1 cellular context compared by ENCODE assay signal in genomic region chr20:61731363-61732181, GRCh38.
TF ChIP-seq lines count a peak whose summit lies in the region.

No MANE protein-coding gene starts in this region.

TF ChIP-seq in IMR-90, 13 proteins besides CTCF, POLR2A, EP300 and RAD21:
- TF ChIP-seq RFX5 (IDR thresholded peaks at IDR 0.05; ENCODE audit: low read depth, low read length) (no peak), FOS (IDR thresholded peaks at IDR 0.05; ENCODE audit: low read depth, low read length) (0 out of 2 replicates have a peak, but pooled peaks have one; percentile 33), BHLHE40 (IDR thresholded peaks at IDR 0.05; ENCODE audit: low read depth, low read length) (no peak), USF2 (IDR thresholded peaks at IDR 0.05; ENCODE audit: low read depth, low read length) (no peak), CEBPB (IDR thresholded peaks at IDR 0.05; ENCODE audit: low read depth, low read length) (peak; percentile 6; the same call in 1 of the 2 replicates), MAZ (IDR thresholded peaks at IDR 0.05; ENCODE audit: borderline replicate concordance, low read depth, low read length) (no peak), MXI1 (IDR thresholded peaks at IDR 0.05; ENCODE audit: borderline replicate concordance, low read depth, low read length) (no peak)
